In genomic region chr2:47720559-47720958, GRCh38 we compare ENCODE assay signal across 16 cellular contexts.
"Had no signal": no experiment of that assay in that cellular context is flagged by ENCODE, and none has a peak within 500 bp of the region (broad histone marks: within the 10 kb centered on the region; RNA-seq: fewer than 3 reads in every experiment).

No MANE protein-coding gene starts in this region.

- ATAC-seq: activated CD8-positive, alpha-beta T cell treated with anti-CD3 and anti-CD28 coated beads for 36 hours; foreskin keratinocyte; left cardiac atrium; stimulated activated naive CD8-positive, alpha-beta T cell treated with anti-CD3 and anti-CD28 coated beads, Interleukin-15, amount 100 ng/mL, for 72 hours had no signal

- DNase-seq: activated CD4-positive, alpha-beta T cell treated with anti-CD3 and anti-CD28 coated beads for 36 hours; activated CD8-positive, alpha-beta memory T cell treated with anti-CD3 and anti-CD28 coated beads, Interleukin-2, amount 50 U/mL, for 4 hours; activated CD8-positive, alpha-beta T cell treated with anti-CD3 and anti-CD28 coated beads for 36 hours; activated gamma-delta T cell treated with Interleukin-2 at 50 U/mL for 16 hours; activated T-cell treated with anti-CD3 and anti-CD28 coated beads, Interleukin-2, amount 50 U/mL, for 72 hours; esophagus squamous epithelium; foreskin keratinocyte; head of caudate nucleus; left cardiac atrium; stimulated activated CD4-positive, alpha-beta T cell treated with anti-CD3 and anti-CD28 coated beads, Interleukin-12 subunit alpha, Interleukin-12 subunit beta, amount 100 ng/mL, for 4 hours; stimulated activated CD8-positive, alpha-beta memory T cell treated with anti-CD3 and anti-CD28 coated beads, Interleukin-4, amount 100 ng/mL, for 48 hours; stimulated activated naive CD8-positive, alpha-beta T cell treated with anti-CD3 and anti-CD28 coated beads, Interleukin-15, amount 100 ng/mL, for 72 hours; testis had no signal

- H3K36me3 ChIP-seq: esophagus squamous epithelium had no signal

- H3K4me3 Mint-ChIP-seq: activated CD4-positive, alpha-beta T cell treated with anti-CD3 and anti-CD28 coated beads for 36 hours; activated CD8-positive, alpha-beta T cell treated with anti-CD3 and anti-CD28 coated beads for 36 hours; activated T-cell treated with anti-CD3 and anti-CD28 coated beads, Interleukin-2, amount 50 U/mL, for 72 hours; natural killer cell treated with Interleukin-12 subunit alpha and Interleukin-12 subunit beta and Interleukin-15 and Interleukin-18, amount 100 ng/mL, for 72 hours; stimulated activated naive CD8-positive, alpha-beta T cell treated with anti-CD3 and anti-CD28 coated beads, Interleukin-15, amount 100 ng/mL, for 72 hours had no signal

- H3K9me3 Mint-ChIP-seq: activated CD8-positive, alpha-beta T cell treated with anti-CD3 and anti-CD28 coated beads for 36 hours; activated T-cell treated with anti-CD3 and anti-CD28 coated beads, Interleukin-2, amount 50 U/mL, for 72 hours; natural killer cell treated with Interleukin-12 subunit alpha and Interleukin-12 subunit beta and Interleukin-15 and Interleukin-18, amount 100 ng/mL, for 72 hours; stimulated activated naive CD8-positive, alpha-beta T cell treated with anti-CD3 and anti-CD28 coated beads, Interleukin-15, amount 100 ng/mL, for 72 hours had no signal

- H3K27ac ChIP-seq: esophagus squamous epithelium, foreskin keratinocyte, testis had no signal

- H3K4me1 Mint-ChIP-seq: activated CD4-positive, alpha-beta T cell treated with anti-CD3 and anti-CD28 coated beads for 36 hours; stimulated activated naive CD8-positive, alpha-beta T cell treated with anti-CD3 and anti-CD28 coated beads, Interleukin-15, amount 100 ng/mL, for 72 hours had no signal

- H3K9me3 ChIP-seq: esophagus squamous epithelium, testis had no signal

- H3K4me1 ChIP-seq: esophagus squamous epithelium, foreskin keratinocyte, testis had no signal

- H3K27me3 Mint-ChIP-seq: activated CD4-positive, alpha-beta T cell treated with anti-CD3 and anti-CD28 coated beads for 36 hours; activated CD8-positive, alpha-beta T cell treated with anti-CD3 and anti-CD28 coated beads for 36 hours; stimulated activated naive CD8-positive, alpha-beta T cell treated with anti-CD3 and anti-CD28 coated beads, Interleukin-15, amount 100 ng/mL, for 72 hours had no signal

- H3K4me3 ChIP-seq: esophagus squamous epithelium, testis had no signal

- H3K27ac Mint-ChIP-seq: activated CD4-positive, alpha-beta T cell treated with anti-CD3 and anti-CD28 coated beads for 36 hours; activated CD8-positive, alpha-beta T cell treated with anti-CD3 and anti-CD28 coated beads for 36 hours; activated T-cell treated with anti-CD3 and anti-CD28 coated beads, Interleukin-2, amount 50 U/mL, for 72 hours; natural killer cell treated with Interleukin-12 subunit alpha and Interleukin-12 subunit beta and Interleukin-15 and Interleukin-18, amount 100 ng/mL, for 72 hours; stimulated activated naive CD8-positive, alpha-beta T cell treated with anti-CD3 and anti-CD28 coated beads, Interleukin-15, amount 100 ng/mL, for 72 hours had no signal

- H3K36me3 Mint-ChIP-seq: natural killer cell treated with Interleukin-12 subunit alpha and Interleukin-12 subunit beta and Interleukin-15 and Interleukin-18, amount 100 ng/mL, for 72 hours had no signal

- FAIRE-seq: astrocyte, urothelium cell line had no signal

- H3K27me3 ChIP-seq: esophagus squamous epithelium, testis had no signal
